In genomic region chr4:8169763-8170162, GRCh38 we compare ENCODE assay signal across 28 cellular contexts.
"Had no signal": no experiment of that assay in that cellular context is flagged by ENCODE, and none has a peak within 500 bp of the region (broad histone marks: within the 10 kb centered on the region; RNA-seq: fewer than 3 reads in every experiment).

No MANE protein-coding gene starts in this region.

- H3K4me1 ChIP-seq: ascending aorta, breast epithelium, colonic mucosa, esophagus muscularis mucosa had no signal

- H3K36me3 ChIP-seq: ascending aorta, breast epithelium, cardiac muscle cell, colonic mucosa, esophagus muscularis mucosa had no signal

- H3K9me3 ChIP-seq: ascending aorta, colonic mucosa had no signal

- H3K36me3 Mint-ChIP-seq: activated CD8-positive, alpha-beta memory T cell treated with anti-CD3 and anti-CD28 coated beads, Interleukin-2, amount 10 ng/mL, durations not matched to agents 7 days and 5 days; activated naive CD4-positive, alpha-beta T cell treated with anti-CD3 and anti-CD28 coated beads, Interleukin-2, amount 10 ng/mL, durations not matched to agents 7 days and 5 days; activated naive CD4-positive, alpha-beta T cell treated with anti-CD3 and anti-CD28 coated beads, Interleukin-2, amount 50 U/mL, for 72 hours; activated naive CD8-positive, alpha-beta T cell treated with anti-CD3 and anti-CD28 coated beads, Interleukin-2, amount 10 ng/mL, durations not matched to agents 7 days and 5 days; brain had no signal

- H3K4me3 ChIP-seq: ascending aorta, breast epithelium, cardiac muscle cell, colonic mucosa, esophagus muscularis mucosa had no signal

- H3K27ac Mint-ChIP-seq: activated CD4-positive, alpha-beta memory T cell treated with anti-CD3 and anti-CD28 coated beads for 36 hours; activated CD4-positive, alpha-beta T cell treated with anti-CD3 and anti-CD28 coated beads for 36 hours; activated CD4-positive, alpha-beta T cell treated with anti-CD3 and anti-CD28 coated beads, Interleukin-2, amount 10 ng/mL, durations not matched to agents 24 days and 14 days; activated CD8-positive, alpha-beta memory T cell treated with anti-CD3 and anti-CD28 coated beads, Interleukin-2, amount 10 ng/mL, durations not matched to agents 7 days and 5 days; activated CD8-positive, alpha-beta T cell treated with anti-CD3 and anti-CD28 coated beads, Interleukin-2, amount 10 ng/mL, durations not matched to agents 7 days and 5 days; activated naive CD4-positive, alpha-beta T cell treated with anti-CD3 and anti-CD28 coated beads, Interleukin-2, amount 10 ng/mL, durations not matched to agents 7 days and 5 days; activated naive CD4-positive, alpha-beta T cell treated with anti-CD3 and anti-CD28 coated beads, Interleukin-2, amount 50 U/mL, for 72 hours; activated naive CD8-positive, alpha-beta T cell treated with anti-CD3 and anti-CD28 coated beads, Interleukin-2, amount 10 ng/mL, durations not matched to agents 7 days and 5 days; activated T-cell treated with anti-CD3 and anti-CD28 coated beads, Interleukin-2, amount 50 U/mL, for 72 hours; brain had no signal

- H3K27ac ChIP-seq: ascending aorta, breast epithelium, cardiac muscle cell, colonic mucosa, epithelial cell of prostate, esophagus muscularis mucosa had no signal

- DNase-seq: activated CD4-positive, alpha-beta memory T cell treated with anti-CD3 and anti-CD28 coated beads for 36 hours; activated CD4-positive, alpha-beta T cell treated with anti-CD3 and anti-CD28 coated beads for 36 hours; activated CD4-positive, alpha-beta T cell treated with anti-CD3 and anti-CD28 coated beads, Interleukin-2, amount 10 ng/mL, durations not matched to agents 24 days and 14 days; activated CD4-positive, CD25-positive, alpha-beta regulatory T cell; activated CD4-positive, CD25-positive, alpha-beta regulatory T cell treated with anti-CD3 and anti-CD28 coated beads, Interleukin-2, amount 50 U/mL, for 72 hours; activated CD8-positive, alpha-beta memory T cell treated with anti-CD3 and anti-CD28 coated beads, Interleukin-2, amount 10 ng/mL, durations not matched to agents 7 days and 5 days; activated CD8-positive, alpha-beta memory T cell treated with anti-CD3 and anti-CD28 coated beads, Interleukin-2, amount 50 U/mL, for 4 hours; activated CD8-positive, alpha-beta T cell treated with anti-CD3 and anti-CD28 coated beads, Interleukin-2, amount 10 ng/mL, durations not matched to agents 7 days and 5 days; activated gamma-delta T cell; activated naive CD4-positive, alpha-beta T cell; activated naive CD4-positive, alpha-beta T cell treated with anti-CD3 and anti-CD28 coated beads, Interleukin-2, amount 10 ng/mL, durations not matched to agents 7 days and 5 days; activated naive CD8-positive, alpha-beta T cell treated with anti-CD3 and anti-CD28 coated beads, Interleukin-2, amount 10 ng/mL, durations not matched to agents 7 days and 5 days; activated T-cell treated with anti-CD3 and anti-CD28 coated beads, Interleukin-2, amount 50 U/mL, for 1 hour; activated T-cell treated with anti-CD3 and anti-CD28 coated beads, Interleukin-2, amount 50 U/mL, for 72 hours; central memory CD4-positive, alpha-beta T cell; cerebellar nuclear complex; colonic mucosa; effector CD8-positive, alpha-beta T cell; foreskin melanocyte; head of caudate nucleus; T-helper 2 cell had no signal

- H3K4me3 Mint-ChIP-seq: activated CD4-positive, alpha-beta memory T cell treated with anti-CD3 and anti-CD28 coated beads for 36 hours; activated CD4-positive, alpha-beta T cell treated with anti-CD3 and anti-CD28 coated beads for 36 hours; activated CD4-positive, alpha-beta T cell treated with anti-CD3 and anti-CD28 coated beads, Interleukin-2, amount 10 ng/mL, durations not matched to agents 24 days and 14 days; activated CD8-positive, alpha-beta memory T cell treated with anti-CD3 and anti-CD28 coated beads, Interleukin-2, amount 10 ng/mL, durations not matched to agents 7 days and 5 days; activated CD8-positive, alpha-beta T cell treated with anti-CD3 and anti-CD28 coated beads, Interleukin-2, amount 10 ng/mL, durations not matched to agents 7 days and 5 days; activated naive CD4-positive, alpha-beta T cell treated with anti-CD3 and anti-CD28 coated beads, Interleukin-2, amount 10 ng/mL, durations not matched to agents 7 days and 5 days; activated naive CD8-positive, alpha-beta T cell treated with anti-CD3 and anti-CD28 coated beads, Interleukin-2, amount 10 ng/mL, durations not matched to agents 7 days and 5 days; activated T-cell treated with anti-CD3 and anti-CD28 coated beads, Interleukin-2, amount 50 U/mL, for 72 hours; brain had no signal

- ATAC-seq: activated CD4-positive, alpha-beta T cell treated with anti-CD3 and anti-CD28 coated beads for 36 hours; activated CD8-positive, alpha-beta memory T cell treated with anti-CD3 and anti-CD28 coated beads, Interleukin-2, amount 10 ng/mL, durations not matched to agents 7 days and 5 days; activated CD8-positive, alpha-beta T cell treated with anti-CD3 and anti-CD28 coated beads, Interleukin-2, amount 10 ng/mL, durations not matched to agents 7 days and 5 days; activated naive CD4-positive, alpha-beta T cell treated with anti-CD3 and anti-CD28 coated beads, Interleukin-2, amount 50 U/mL, for 72 hours; activated T-cell treated with anti-CD3 and anti-CD28 coated beads, Interleukin-2, amount 50 U/mL, for 72 hours had no signal

- H3K27me3 Mint-ChIP-seq: activated naive CD8-positive, alpha-beta T cell treated with anti-CD3 and anti-CD28 coated beads, Interleukin-2, amount 10 ng/mL, durations not matched to agents 7 days and 5 days had no signal

- H3K4me1 Mint-ChIP-seq: activated CD4-positive, alpha-beta T cell treated with anti-CD3 and anti-CD28 coated beads, Interleukin-2, amount 10 ng/mL, durations not matched to agents 24 days and 14 days; activated CD8-positive, alpha-beta memory T cell treated with anti-CD3 and anti-CD28 coated beads, Interleukin-2, amount 10 ng/mL, durations not matched to agents 7 days and 5 days; activated naive CD4-positive, alpha-beta T cell treated with anti-CD3 and anti-CD28 coated beads, Interleukin-2, amount 10 ng/mL, durations not matched to agents 7 days and 5 days; activated naive CD8-positive, alpha-beta T cell treated with anti-CD3 and anti-CD28 coated beads, Interleukin-2, amount 10 ng/mL, durations not matched to agents 7 days and 5 days had no signal

- H3K27me3 ChIP-seq: ascending aorta, breast epithelium, cardiac muscle cell, colonic mucosa had no signal
